23 cellular contexts compared by ENCODE assay signal in the genomic region with DNA sequence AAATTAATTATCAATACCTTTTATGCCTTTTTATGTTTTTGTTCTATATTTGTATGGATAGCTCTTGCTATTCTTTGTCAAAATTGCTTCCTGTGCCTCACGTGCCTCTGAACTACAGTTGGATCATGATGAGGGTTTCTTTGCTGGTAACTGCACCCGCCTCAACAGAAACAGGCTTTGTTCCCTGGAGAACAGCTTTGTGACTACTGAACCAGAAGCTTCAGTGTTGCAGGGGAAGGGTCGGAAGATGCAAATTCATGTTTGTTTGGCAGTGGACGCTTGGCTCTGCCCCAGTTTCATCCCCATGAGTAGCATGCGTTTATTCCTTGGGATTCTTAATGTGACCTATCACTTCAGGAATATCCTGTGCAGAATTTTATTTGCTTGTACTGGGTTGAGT.
"Had no signal": no experiment of that assay in that cellular context is flagged by ENCODE, and none has a peak within 500 bp of the region (broad histone marks: within the 10 kb centered on the region; RNA-seq: fewer than 3 reads in every experiment).

No MANE protein-coding gene starts in this region.

- H3K9ac ChIP-seq: parathyroid adenoma had no signal

- H3K27ac ChIP-seq: dorsolateral prefrontal cortex, lower lobe of right lung, parathyroid adenoma, right atrium auricular region, sigmoid colon, spleen, thoracic aorta, tibial nerve, upper lobe of left lung had no signal

- H3K36me3 ChIP-seq: lower lobe of right lung, right atrium auricular region, sigmoid colon, spleen, thoracic aorta, tibial nerve, upper lobe of left lung had no signal

- H3K4me3 ChIP-seq: lower lobe of right lung, right atrium auricular region, sigmoid colon, spleen, thoracic aorta, tibial nerve, upper lobe of left lung had no signal

- H3K4me1 ChIP-seq: lower lobe of right lung, parathyroid adenoma, right atrium auricular region, sigmoid colon, spleen, tibial nerve, upper lobe of left lung had no signal

- H3K27me3 Mint-ChIP-seq: naive thymus-derived CD8-positive, alpha-beta T cell; progenitor cell of endocrine pancreas; stimulated activated memory B cell treated with anti-CD40 and anti-IgM and Interleukin-4, amounts not matched to agents 10 μg/mL and 1 μg/mL and 100 μg/mL, for 72 hours had no signal

- DNase-seq: dorsolateral prefrontal cortex; effector CD4-positive, alpha-beta T cell; hypothalamus; immature natural killer cell; islet precursor cell; kidney glomerular epithelial cell; left colon; left ventricle myocardium superior; lower lobe of right lung; naive thymus-derived CD8-positive, alpha-beta T cell; nephron progenitor cell; sigmoid colon; spleen; stimulated activated CD4-positive, alpha-beta T cell treated with anti-CD3 and anti-CD28 coated beads, Interleukin-4, amount 100 ng/mL, for 4 hours; stimulated activated naive CD8-positive, alpha-beta T cell treated with anti-CD3 and anti-CD28 coated beads, Interleukin-15, Interleukin-2, amounts not matched to agents 100 U/mL and 50 U/mL, for 24 hours; substantia nigra; upper lobe of left lung had no signal

- H3K4me1 Mint-ChIP-seq: immature natural killer cell; naive thymus-derived CD8-positive, alpha-beta T cell; stimulated activated memory B cell treated with anti-CD40 and anti-IgM and Interleukin-4, amounts not matched to agents 10 μg/mL and 1 μg/mL and 100 μg/mL, for 72 hours had no signal

- H3K9me3 ChIP-seq: lower lobe of right lung, right atrium auricular region, sigmoid colon, thoracic aorta, upper lobe of left lung had no signal

- H3K4me3 Mint-ChIP-seq: immature natural killer cell; naive thymus-derived CD8-positive, alpha-beta T cell; nephron progenitor cell; stimulated activated memory B cell treated with anti-CD40 and anti-IgM and Interleukin-4, amounts not matched to agents 10 μg/mL and 1 μg/mL and 100 μg/mL, for 72 hours had no signal

- H3K27me3 ChIP-seq: dorsolateral prefrontal cortex, right atrium auricular region, sigmoid colon, spleen, tibial nerve, upper lobe of left lung had no signal

- H3K27ac Mint-ChIP-seq: immature natural killer cell; naive thymus-derived CD8-positive, alpha-beta T cell; progenitor cell of endocrine pancreas; stimulated activated memory B cell treated with anti-CD40 and anti-IgM and Interleukin-4, amounts not matched to agents 10 μg/mL and 1 μg/mL and 100 μg/mL, for 72 hours had no signal

- H3K36me3 Mint-ChIP-seq: naive thymus-derived CD8-positive, alpha-beta T cell; stimulated activated memory B cell treated with anti-CD40 and anti-IgM and Interleukin-4, amounts not matched to agents 10 μg/mL and 1 μg/mL and 100 μg/mL, for 72 hours had no signal
